In genomic region chr2:201049455-201049854, GRCh38 we compare ENCODE assay signal across 14 cellular contexts. TPM values are rescaled to one million over a fixed set of nuclear protein-coding genes. Genes with fewer than 3 reads are reported as not detected.
A peak's percentile ranks its signal among the peaks of the same experiment; 100 is the strongest.
DNase-seq lines count a peak whose midpoint lies in the region.
"Had no signal": no experiment of that assay in that cellular context is flagged by ENCODE, and none has a peak within 500 bp of the region (broad histone marks: within the 10 kb centered on the region; RNA-seq: fewer than 3 reads in every experiment).

No MANE protein-coding gene starts in this region.

- no peak overlapping the region for H3K4me2 ChIP-seq in trophoblast cell (ENCODE audit: low read length)
- H3K4me2 ChIP-seq: BLaER1 treated with 17β-estradiol and CSF1 and Interleukin-3, amounts not matched to agents 10 nM and 100 nM; GM23338 had no signal

- no peak overlapping the region for H3K9ac ChIP-seq in trophoblast cell (ENCODE audit: low read length)
- H3K9ac ChIP-seq: BLaER1 treated with 17β-estradiol and CSF1 and Interleukin-3, amounts not matched to agents 10 nM and 100 nM had no signal

- H2BK12ac ChIP-seq in trophoblast cell (ENCODE audit: low read length) = no peak overlapping the region

- DNase-seq in Jurkat, Clone E6-1 (ENCODE audit: low read depth, low spot score) = peak; percentile 25
- peak; percentile 5 for DNase-seq in LHCN-M2 (ENCODE audit: low read depth)
- peak; percentile 18 for DNase-seq in SW480 (ENCODE audit: low spot score)
- peak; percentile 8 to 78 for DNase-seq in trophoblast cell
- DNase-seq in NCI-H524 treated with DMSO at 0.1 percent for 48 hours (lab: John Stamatoyannopoulos, UW) = no peak
- no peak for DNase-seq in NCI-H146 treated with DMSO at 0.1 percent for 48 hours (lab: John Stamatoyannopoulos, UW; ENCODE audit: unreplicated experiment)
- DNase-seq in NK-92 treated with Interleukin-12 subunit alpha and Interleukin-12 subunit beta, amount 100 ng/mL, for 24 hours (lab: John Stamatoyannopoulos, UW) = no peak
- DNase-seq: Calu3; CD8-positive, alpha-beta T cell; DMS79 treated with DMSO at 0.1 percent for 48 hours; GF-D8; HCEC 1CT had no signal

- H3K36me3 ChIP-seq in trophoblast cell (ENCODE audit: control insufficient read depth in 1 of 2, insufficient read depth in 2 of 2, low read length in 2 of 2) = no peaks in the 10 kb centered on the region

- no peaks in the 10 kb centered on the region for H3K79me2 ChIP-seq in trophoblast cell (ENCODE audit: control insufficient read depth, insufficient read depth, low read length, poor library complexity)

- H2AFZ ChIP-seq in trophoblast cell (ENCODE audit: insufficient read depth, low read length, poor library complexity) = no peak overlapping the region
- H2AFZ ChIP-seq: GM23338 had no signal

- no peaks in the 10 kb centered on the region for H3K79me1 ChIP-seq in trophoblast cell (ENCODE audit: low read length)

- no peaks in the 10 kb centered on the region for H3K4me1 ChIP-seq in trophoblast cell (ENCODE audit: control insufficient read depth in 1 of 2, insufficient read depth in 2 of 2, low read length in 2 of 2)

- no peak overlapping the region for H4K8ac ChIP-seq in trophoblast cell (ENCODE audit: low read depth, low read length)

- no peak overlapping the region for H2AK5ac ChIP-seq in trophoblast cell (ENCODE audit: low read length)

- no peak overlapping the region for H2BK5ac ChIP-seq in trophoblast cell (ENCODE audit: low read depth, low read length, poor library complexity)

- no peak overlapping the region for H3K4me3 ChIP-seq in Jurkat, Clone E6-1 (ENCODE audit: low read length)
- H3K4me3 ChIP-seq in trophoblast cell (ENCODE audit: low read depth, low read length) = no peak overlapping the region
- H3K4me3 ChIP-seq: BLaER1 treated with 17β-estradiol and CSF1 and Interleukin-3, amounts not matched to agents 10 nM and 100 nM; GM23338 had no signal

- H3K4ac ChIP-seq in trophoblast cell (ENCODE audit: low read depth, low read length) = no peak overlapping the region

- H4K12ac ChIP-seq in trophoblast cell (ENCODE audit: low read depth, low read length) = no peak overlapping the region

- H3K9me3 ChIP-seq in trophoblast cell (ENCODE audit: insufficient read depth, low read depth, low read length) = no peaks in the 10 kb centered on the region

- no peak overlapping the region for H4K91ac ChIP-seq in trophoblast cell (ENCODE audit: low read depth, low read length)

- no peak overlapping the region for H3K18ac ChIP-seq in trophoblast cell (ENCODE audit: low read length)

- no peak overlapping the region for H3K23ac ChIP-seq in trophoblast cell (ENCODE audit: low read length)

- H3K14ac ChIP-seq in trophoblast cell (ENCODE audit: low read length) = no peak overlapping the region

- H3K27me3 ChIP-seq in trophoblast cell (ENCODE audit: insufficient read depth, low read length) = no peaks in the 10 kb centered on the region
- H3K27me3 ChIP-seq: BLaER1 treated with 17β-estradiol and CSF1 and Interleukin-3, amounts not matched to agents 10 nM and 100 nM had no signal

- WGBS in trophoblast cell (ENCODE audit: extremely low coverage, insufficient coverage, insufficient read length) = no CpG with 5 or more reads among the region's 11 CpGs

- H2BK120ac ChIP-seq in trophoblast cell (ENCODE audit: insufficient read depth, low read length, poor library complexity) = no peak overlapping the region

- no peak overlapping the region for H3K27ac ChIP-seq in trophoblast cell (ENCODE audit: low read depth, low read length)
- H3K27ac ChIP-seq: BLaER1 treated with 17β-estradiol and CSF1 and Interleukin-3, amounts not matched to agents 10 nM and 100 nM had no signal

RNA-seq across cellular contexts. Expression of gene HYCC2, which starts 22.0 kb away (rescaled TPM):
- polyA plus RNA-seq in Jurkat, Clone E6-1 (2012; ENCODE audit: insufficient read depth, insufficient read length) = 5.3 TPM
- 3.6 and 3.7 TPM in 2 replicates for total RNA-seq in LHCN-M2 (2014; rRNA removed)
- 1.8 TPM for polyA plus RNA-seq in LHCN-M2 (2012)
- 6.8 and 7.1 TPM in 2 replicates for polyA plus RNA-seq in trophoblast cell (2013)

RNA-seq across cellular contexts. Expression of gene NDUFB3, which starts 22.3 kb away (rescaled TPM):
- polyA plus RNA-seq in Jurkat, Clone E6-1 (2012; ENCODE audit: insufficient read depth, insufficient read length) = 229 TPM
- 89.9 and 127 TPM in 2 replicates for total RNA-seq in LHCN-M2 (2014; rRNA removed)
- 168 TPM for polyA plus RNA-seq in LHCN-M2 (2012)
- 111 TPM in 2 replicates for polyA plus RNA-seq in trophoblast cell (2013)

Comparison
In these comparisons a context has a peak if more than half of its experiments do, and no peak if none do; other contexts are left out.
1. DNase-seq: peak in Jurkat, Clone E6-1 (single experiment), LHCN-M2 (single experiment), SW480 (single experiment) and trophoblast cell (2 of 2); none in NCI-H524 treated with DMSO at 0.1 percent for 48 hours (single experiment), NCI-H146 treated with DMSO at 0.1 percent for 48 hours (single experiment) and NK-92 treated with Interleukin-12 subunit alpha and Interleukin-12 subunit beta, amount 100 ng/mL, for 24 hours (single experiment).